1 cellular context compared by ENCODE assay signal in the genomic region with DNA sequence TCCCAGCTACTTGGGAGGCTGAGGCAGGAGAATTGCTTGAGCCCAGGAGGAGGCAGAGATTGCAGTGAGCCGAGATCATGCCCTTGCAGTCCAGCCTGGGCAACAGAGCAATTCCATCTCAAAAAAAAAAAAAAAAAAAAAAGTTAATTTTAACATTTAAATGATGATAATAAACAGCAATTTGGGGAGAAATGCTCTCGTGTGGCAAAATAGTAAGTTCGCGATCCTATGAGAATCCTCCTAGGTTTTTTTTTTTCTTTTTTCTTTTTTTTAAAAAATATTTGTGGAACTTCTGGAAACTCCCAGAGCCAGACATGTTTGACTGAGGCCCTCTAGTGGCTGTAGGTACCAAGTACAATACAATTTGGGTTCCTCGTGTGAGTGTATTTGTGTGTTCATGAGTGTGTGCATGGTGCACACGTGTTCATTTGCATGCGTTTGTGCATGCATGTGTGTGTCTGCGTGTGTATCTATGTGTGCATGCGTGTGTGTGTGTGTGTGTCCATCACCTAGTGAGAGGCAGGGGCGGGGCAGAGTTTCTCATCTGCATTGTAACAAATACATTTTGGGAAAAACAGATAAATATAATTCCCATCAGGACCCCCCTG.
TF ChIP-seq lines count a peak whose summit lies in the region.

No MANE protein-coding gene starts in this region.

TF ChIP-seq in K562, 482 proteins besides CTCF, POLR2A, EP300 and RAD21 (continued from another document):
- TF ChIP-seq MGA (IDR thresholded peaks at IDR 0.05) (0 out of 2 replicates have a peak, but pooled peaks have one; percentile 35), ZC3H4 (CRISPR knock-in tag; IDR thresholded peaks at IDR 0.05; ENCODE audit: borderline replicate concordance) (no peak), ZKSCAN1 (IDR thresholded peaks at IDR 0.05; ENCODE audit: low read depth, low read length) (no peak), L3MBTL2 (IDR thresholded peaks at IDR 0.05) (peak; percentile 32; the same call in 1 of the 2 replicates), ZNF384 (IDR thresholded peaks at IDR 0.05; ENCODE audit: low read depth, low read length) (peak; percentile 92), KLF16 (IDR thresholded peaks at IDR 0.05) (no peak), MYC (IDR thresholded peaks at IDR 0.05; ENCODE audit: low read depth, low read length) (0 out of 2 replicates have a peak, but pooled peaks have one; percentile 38), MYC (CRISPR knock-in tag; IDR thresholded peaks at IDR 0.05; ENCODE audit: borderline replicate concordance, low read depth) (no peak), SMC3 (conservative IDR thresholded peaks at IDR 0.05; ENCODE audit: insufficient read depth, low read depth, low read length) (peak; percentile 58), ESRRA (IDR thresholded peaks at IDR 0.05; ENCODE audit: borderline replicate concordance, low read depth) (no peak), GATAD2A (IDR thresholded peaks at IDR 0.05) (no peak), ADNP (tag; IDR thresholded peaks at IDR 0.05) (no peak), HLTF (IDR thresholded peaks at IDR 0.05) (no peak), RBM25 (IDR thresholded peaks at IDR 0.05; ENCODE audit: low read depth, low read length, severe bottlenecking) (no peak), HDGF (IDR thresholded peaks at IDR 0.05) (no peak), CCAR2 (IDR thresholded peaks at IDR 0.05; ENCODE audit: low read depth, low read length) (no peak), NBN (IDR thresholded peaks at IDR 0.05; ENCODE audit: low read depth) (no peak), FOXO4 (CRISPR knock-in tag; IDR thresholded peaks at IDR 0.05) (no peak), ATF4 (CRISPR knock-in tag; IDR thresholded peaks at IDR 0.05) (no peak), ARHGAP35 (IDR thresholded peaks at IDR 0.05; ENCODE audit: partially characterized antibody) (no peak), ZNF785 (CRISPR knock-in tag; IDR thresholded peaks at IDR 0.05) (no peak), SOX6 (IDR thresholded peaks at IDR 0.05) (no peak), ZSCAN32 (CRISPR knock-in tag; IDR thresholded peaks at IDR 0.05) (no peak), TOE1 (IDR thresholded peaks at IDR 0.05; ENCODE audit: borderline replicate concordance) (no peak), TOE1 (CRISPR knock-in tag; IDR thresholded peaks at IDR 0.05; ENCODE audit: borderline replicate concordance, low read depth) (no peak)
- TF ChIP-seq, protein P1, sequence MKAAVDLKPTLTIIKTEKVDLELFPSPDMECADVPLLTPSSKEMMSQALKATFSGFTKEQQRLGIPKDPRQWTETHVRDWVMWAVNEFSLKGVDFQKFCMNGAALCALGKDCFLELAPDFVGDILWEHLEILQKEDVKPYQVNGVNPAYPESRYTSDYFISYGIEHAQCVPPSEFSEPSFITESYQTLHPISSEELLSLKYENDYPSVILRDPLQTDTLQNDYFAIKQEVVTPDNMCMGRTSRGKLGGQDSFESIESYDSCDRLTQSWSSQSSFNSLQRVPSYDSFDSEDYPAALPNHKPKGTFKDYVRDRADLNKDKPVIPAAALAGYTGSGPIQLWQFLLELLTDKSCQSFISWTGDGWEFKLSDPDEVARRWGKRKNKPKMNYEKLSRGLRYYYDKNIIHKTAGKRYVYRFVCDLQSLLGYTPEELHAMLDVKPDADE (conservative IDR thresholded peaks at IDR 0.05; ENCODE audit: control insufficient read depth, low read depth, low read length), result no peak
- TF ChIP-seq, protein P2, sequence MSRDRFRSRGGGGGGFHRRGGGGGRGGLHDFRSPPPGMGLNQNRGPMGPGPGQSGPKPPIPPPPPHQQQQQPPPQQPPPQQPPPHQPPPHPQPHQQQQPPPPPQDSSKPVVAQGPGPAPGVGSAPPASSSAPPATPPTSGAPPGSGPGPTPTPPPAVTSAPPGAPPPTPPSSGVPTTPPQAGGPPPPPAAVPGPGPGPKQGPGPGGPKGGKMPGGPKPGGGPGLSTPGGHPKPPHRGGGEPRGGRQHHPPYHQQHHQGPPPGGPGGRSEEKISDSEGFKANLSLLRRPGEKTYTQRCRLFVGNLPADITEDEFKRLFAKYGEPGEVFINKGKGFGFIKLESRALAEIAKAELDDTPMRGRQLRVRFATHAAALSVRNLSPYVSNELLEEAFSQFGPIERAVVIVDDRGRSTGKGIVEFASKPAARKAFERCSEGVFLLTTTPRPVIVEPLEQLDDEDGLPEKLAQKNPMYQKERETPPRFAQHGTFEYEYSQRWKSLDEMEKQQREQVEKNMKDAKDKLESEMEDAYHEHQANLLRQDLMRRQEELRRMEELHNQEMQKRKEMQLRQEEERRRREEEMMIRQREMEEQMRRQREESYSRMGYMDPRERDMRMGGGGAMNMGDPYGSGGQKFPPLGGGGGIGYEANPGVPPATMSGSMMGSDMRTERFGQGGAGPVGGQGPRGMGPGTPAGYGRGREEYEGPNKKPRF (IDR thresholded peaks at IDR 0.05; ENCODE audit: low read depth, low read length), result no peak
TF ChIP-seq in K562: peak in this region for 19.
